In genomic region chr7:117048114-117048853, GRCh38 we compare ENCODE assay signal across 1 cellular context.
TF ChIP-seq lines count a peak whose summit lies in the region.

No MANE protein-coding gene starts in this region.

TF ChIP-seq in GM23338, 12 proteins besides CTCF, POLR2A, EP300 and RAD21 (continued from another document):
- TF ChIP-seq REST (IDR thresholded peaks at IDR 0.05; ENCODE audit: unreplicated experiment) (no peak), ETS1 (IDR thresholded peaks at IDR 0.05) (no peak), NANOG (IDR thresholded peaks at IDR 0.05; ENCODE audit: borderline replicate concordance) (no peak), POLR2AphosphoS5 (IDR thresholded peaks at IDR 0.05; ENCODE audit: low read depth) (no peak), EZH2phosphoT487 (IDR thresholded peaks at IDR 0.05; ENCODE audit: unreplicated experiment) (no peak), ZNF331 (CRISPR knock-in tag; IDR thresholded peaks at IDR 0.05; ENCODE audit: low read depth) (no peak)
